ENCODE assay signal across 8 cellular contexts in the genomic region with DNA sequence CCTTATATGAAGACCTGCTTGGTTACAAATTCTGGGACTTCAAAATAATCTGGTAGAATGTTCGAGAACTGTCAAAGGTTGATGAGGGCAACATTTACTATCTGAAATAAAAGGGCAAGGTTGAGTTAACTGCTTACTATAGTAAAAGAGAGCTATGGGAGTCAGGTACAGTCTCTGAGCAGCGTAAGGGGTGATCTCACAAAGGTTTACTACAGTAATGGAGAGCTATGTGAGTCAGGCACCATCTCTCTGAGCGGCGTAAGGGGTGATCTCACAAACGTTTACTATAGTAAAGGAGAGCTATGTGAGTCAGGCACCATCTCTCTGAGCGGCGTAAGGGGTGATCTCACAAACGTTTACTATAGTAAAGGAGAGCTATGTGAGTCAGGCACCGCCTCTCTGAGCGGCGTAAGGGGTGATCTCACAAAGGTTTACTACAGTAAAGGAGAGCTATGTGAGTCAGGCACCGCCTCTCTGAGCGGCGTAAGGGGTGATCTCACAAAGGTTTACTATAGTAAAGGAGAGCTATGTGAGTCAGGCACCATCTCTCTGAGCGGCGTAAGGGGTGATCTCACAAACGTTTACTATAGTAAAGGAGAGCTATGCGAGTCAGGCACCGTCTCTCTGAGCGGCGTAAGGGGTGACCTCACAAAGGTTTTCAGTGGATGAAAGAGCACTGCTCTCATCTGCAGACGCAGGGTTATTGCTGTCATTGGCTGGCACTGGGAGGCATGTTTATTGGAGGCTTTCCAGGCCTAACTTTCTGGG.
A peak's percentile ranks its signal among the peaks of the same experiment; 100 is the strongest.
DNase-seq lines count a peak whose midpoint lies in the region; FAIRE-seq and TF ChIP-seq lines count a peak whose summit lies in the region.
"Not testable (repeated sequence)": the region's sequence is repeated elsewhere in the genome, so short reads cannot be mapped to it uniquely, and the experiment has no call there.

No MANE protein-coding gene starts in this region.

- not testable (repeated sequence) for H3K27ac Mint-ChIP-seq in activated CD4-positive, alpha-beta memory T cell treated with anti-CD3 and anti-CD28 coated beads, Interleukin-2, amount 10 ng/mL, durations not matched to agents 7 days and 5 days

- not testable (repeated sequence) for H3K27me3 ChIP-seq in Karpas-422 (ENCODE audit: low read length); bronchial epithelial cell (ENCODE audit: control insufficient read depth, insufficient read depth, low read length); cardiac muscle cell; mesendoderm (ENCODE audit: insufficient read depth, low read length, poor library complexity); testis

- peak; percentile 99 for DNase-seq in H4 (ENCODE audit: low spot score)
- not testable (repeated sequence) for DNase-seq in Karpas-422
- DNase-seq in RKO (ENCODE audit: low spot score) = peak; percentile 92
- DNase-seq in activated CD4-positive, alpha-beta memory T cell treated with anti-CD3 and anti-CD28 coated beads, Interleukin-2, amount 10 ng/mL, durations not matched to agents 7 days and 5 days = peak; percentile 5
- peak; percentile 0 for DNase-seq in bronchial epithelial cell (ENCODE audit: low read depth)
- peak in 1 of 2 donors; percentile 58 for DNase-seq in cardiac muscle cell (ENCODE audit: low read depth in 1 of 2, low spot score in 1 of 2)
- DNase-seq in mesendoderm = peak; percentile 82
- peak; percentile 45 for DNase-seq in testis

- not testable (repeated sequence) for H2AK5ac ChIP-seq in mesendoderm (ENCODE audit: low read length)

- H3K9ac ChIP-seq in Karpas-422 (ENCODE audit: low read length); mesendoderm (ENCODE audit: low read length): not testable (repeated sequence)

- TF ChIP-seq POLR2A in testis (IDR thresholded peaks at IDR 0.05) = not testable (repeated sequence)

- not testable (repeated sequence) for FAIRE-seq in bronchial epithelial cell (lab: Jason Lieb, UNC)

- CTCF ChIA-PET in activated CD4-positive, alpha-beta memory T cell treated with anti-CD3 and anti-CD28 coated beads, Interleukin-2, amount 10 ng/mL, durations not matched to agents 7 days and 5 days (lab: Charles Lee) = not testable (repeated sequence)

- H3K4ac ChIP-seq in mesendoderm (ENCODE audit: low read depth, low read length) = not testable (repeated sequence)

- TF ChIP-seq CTCF in bronchial epithelial cell (IDR thresholded peaks at IDR 0.05; ENCODE audit: insufficient read depth, low read length, severe bottlenecking); cardiac muscle cell (IDR thresholded peaks at IDR 0.05; ENCODE audit: low read depth, low read length); testis (IDR thresholded peaks at IDR 0.05): not testable (repeated sequence)

- not testable (repeated sequence) for H3K27me3 Mint-ChIP-seq in activated CD4-positive, alpha-beta memory T cell treated with anti-CD3 and anti-CD28 coated beads, Interleukin-2, amount 10 ng/mL, durations not matched to agents 7 days and 5 days

- H3K23ac ChIP-seq in mesendoderm (ENCODE audit: low read length) = not testable (repeated sequence)

- H3K18ac ChIP-seq in mesendoderm (ENCODE audit: low read length) = not testable (repeated sequence)

- no CpG with 5 or more reads among the region's 22 CpGs for WGBS in mesendoderm (ENCODE audit: extremely low coverage, insufficient coverage, low lambda C conversion rate)
- 42 to 75% methylated on average over 22 of the region's 22 CpGs for WGBS in testis, 2 donors

- H3K9me2 ChIP-seq in Karpas-422 (replicated peaks; ENCODE audit: insufficient read depth, low read length) = not testable (repeated sequence)

- H3K79me1 ChIP-seq in mesendoderm (ENCODE audit: low read length) = not testable (repeated sequence)

- not testable (repeated sequence) for H2BK120ac ChIP-seq in mesendoderm (ENCODE audit: low read depth, low read length)

- H3K4me1 ChIP-seq in Karpas-422 (ENCODE audit: low read length) = peaks cover 15% of the 10 kb centered on the region
- H3K4me1 ChIP-seq in cardiac muscle cell (ENCODE audit: low read depth); mesendoderm (ENCODE audit: control insufficient read depth, low read depth, low read length); testis: not testable (repeated sequence)

- not testable (repeated sequence) for H3K56ac ChIP-seq in mesendoderm (ENCODE audit: low read length)

- not testable (repeated sequence) for H4K20me1 ChIP-seq in Karpas-422 (ENCODE audit: insufficient read depth, low read depth, low read length)

- not testable (repeated sequence) for H4K8ac ChIP-seq in mesendoderm (ENCODE audit: low read depth, low read length)

- H2BK15ac ChIP-seq in mesendoderm (replicated peaks; ENCODE audit: low read depth) = not testable (repeated sequence)

- intact Hi-C loops in testis (cut with DNase I; ENCODE audit: low total_unique reads) = not testable (repeated sequence)

- H2AFZ ChIP-seq in Karpas-422 (ENCODE audit: low read length) = 0 out of 2 replicates have a peak overlapping the region, but pooled peaks have one; percentile 36

- not testable (repeated sequence) for H3K36me3 Mint-ChIP-seq in activated CD4-positive, alpha-beta memory T cell treated with anti-CD3 and anti-CD28 coated beads, Interleukin-2, amount 10 ng/mL, durations not matched to agents 7 days and 5 days (ENCODE audit: low read depth)

- H3K4me2 ChIP-seq in Karpas-422 (ENCODE audit: low read depth, low read length, poor library complexity, severe bottlenecking); mesendoderm (ENCODE audit: low read length): not testable (repeated sequence)

- not testable (repeated sequence) for H2BK5ac ChIP-seq in mesendoderm (ENCODE audit: low read length)

- not testable (repeated sequence) for H3K27ac ChIP-seq in Karpas-422 (ENCODE audit: low read length); cardiac muscle cell; mesendoderm (ENCODE audit: low read depth, low read length); testis

- not testable (repeated sequence) for H3K79me2 ChIP-seq in Karpas-422 (ENCODE audit: low read length); mesendoderm (ENCODE audit: control insufficient read depth, insufficient read depth, low read length)

- H3K4me3 Mint-ChIP-seq in activated CD4-positive, alpha-beta memory T cell treated with anti-CD3 and anti-CD28 coated beads, Interleukin-2, amount 10 ng/mL, durations not matched to agents 7 days and 5 days = not testable (repeated sequence)

- H3K9me3 Mint-ChIP-seq in activated CD4-positive, alpha-beta memory T cell treated with anti-CD3 and anti-CD28 coated beads, Interleukin-2, amount 10 ng/mL, durations not matched to agents 7 days and 5 days = not testable (repeated sequence)

- H3K4me3 ChIP-seq in Karpas-422 (ENCODE audit: low read length); bronchial epithelial cell (ENCODE audit: low read depth, low read length); mesendoderm (ENCODE audit: low read length); testis: not testable (repeated sequence)
- H3K4me3 ChIP-seq in cardiac muscle cell = peak overlapping the region; percentile 2

- not testable (repeated sequence) for H3K4me1 Mint-ChIP-seq in activated CD4-positive, alpha-beta memory T cell treated with anti-CD3 and anti-CD28 coated beads, Interleukin-2, amount 10 ng/mL, durations not matched to agents 7 days and 5 days

- POLR2A ChIA-PET in activated CD4-positive, alpha-beta memory T cell treated with anti-CD3 and anti-CD28 coated beads, Interleukin-2, amount 10 ng/mL, durations not matched to agents 7 days and 5 days (lab: Charles Lee) = not testable (repeated sequence)

- not testable (repeated sequence) for H3K9me3 ChIP-seq in Karpas-422 (ENCODE audit: low read length); cardiac muscle cell (ENCODE audit: low read depth); testis

- H4K5ac ChIP-seq in mesendoderm (ENCODE audit: low read length) = not testable (repeated sequence)

- H3K36me3 ChIP-seq in Karpas-422 (ENCODE audit: insufficient read depth, low read length); bronchial epithelial cell (ENCODE audit: control insufficient read depth, insufficient read depth, low read length); cardiac muscle cell; mesendoderm (ENCODE audit: control insufficient read depth, insufficient read depth, low read length); testis (ENCODE audit: low read depth, missing control alignments): not testable (repeated sequence)
